Comparison of ENCODE assay signal across 27 cellular contexts in genomic region chr20:57567471-57568079, GRCh38. TPM values are rescaled to one million over a fixed set of nuclear protein-coding genes. Genes with fewer than 3 reads are reported as not detected.
"Had no signal": no experiment of that assay in that cellular context is flagged by ENCODE, and none has a peak within 500 bp of the region (broad histone marks: within the 10 kb centered on the region; RNA-seq: fewer than 3 reads in every experiment).

No MANE protein-coding gene starts in this region.

- H3K4me3 ChIP-seq: SK-N-MC had no signal

- H3K27ac ChIP-seq: SK-N-MC had no signal

- FAIRE-seq: astrocyte, TTC549 had no signal

- ATAC-seq: activated CD8-positive, alpha-beta memory T cell treated with anti-CD3 and anti-CD28 coated beads, Interleukin-2, amount 10 ng/mL, durations not matched to agents 7 days and 5 days; Right ventricle myocardium inferior; T-cell had no signal

- DNase-seq: activated B cell treated with CpG ODN at 0.5 μM for 24 hours; activated CD4-positive, alpha-beta T cell treated with anti-CD3 and anti-CD28 coated beads for 1 hour; activated CD4-positive, alpha-beta T cell treated with anti-CD3 and anti-CD28 coated beads, Interleukin-2, amount 10 ng/mL, durations not matched to agents 24 days and 14 days; activated CD4-positive, alpha-beta T cell treated with anti-CD3 and anti-CD28 coated beads, Interleukin-2, amount 50 U/mL, for 48 hours; activated CD8-positive, alpha-beta memory T cell treated with anti-CD3 and anti-CD28 coated beads, Interleukin-2, amount 10 ng/mL, durations not matched to agents 7 days and 5 days; activated effector memory CD4-positive, alpha-beta T cell treated with Interleukin-2 at 50 U/mL for 16 hours; activated naive CD4-positive, alpha-beta T cell; activated T-cell treated with anti-CD3 and anti-CD28 coated beads, Interleukin-2, amount 50 U/mL, for 24 hours; amniotic stem cell; MM.1S; NCI-H1105; NCI-H1436; NCI-H1694 treated with DMSO at 0.1 percent for 48 hours; NCI-H2029 treated with DMSO at 0.1 percent for 48 hours; NCI-H345; NCI-H510A; NCI-H526 treated with DMSO at 0.1 percent for 48 hours; NCI-H82; T-cell; T-helper 2 cell; T1000 had no signal

RNA-seq across cellular contexts. Expression of gene PCK1, which starts 6.7 kb away (rescaled TPM):
- total RNA-seq: activated B cell treated with CpG ODN at 0.5 μM for 24 hours; activated CD4-positive, alpha-beta T cell treated with anti-CD3 and anti-CD28 coated beads, Interleukin-2, amount 10 ng/mL, durations not matched to agents 24 days and 14 days; activated CD8-positive, alpha-beta memory T cell treated with anti-CD3 and anti-CD28 coated beads, Interleukin-2, amount 10 ng/mL, durations not matched to agents 7 days and 5 days; activated T-helper 1 cell treated with anti-CD3 and anti-CD28 coated beads, Interleukin-12 subunit alpha, Interleukin-12 subunit beta, Interleukin-2, Interleukin-4 antibody, amounts not matched to agents 30 ng/mL and 10 ng/mL and 1 ng/mL, durations not matched to agents 14 hours and 24 hours and 36 hours; astrocyte; RPMI7951 had no signal

RNA-seq across cellular contexts. Expression of gene CTCFL, which starts 42.6 kb away (rescaled TPM):
- total RNA-seq: activated B cell treated with CpG ODN at 0.5 μM for 24 hours; activated CD4-positive, alpha-beta T cell treated with anti-CD3 and anti-CD28 coated beads, Interleukin-2, amount 10 ng/mL, durations not matched to agents 24 days and 14 days; activated CD8-positive, alpha-beta memory T cell treated with anti-CD3 and anti-CD28 coated beads, Interleukin-2, amount 10 ng/mL, durations not matched to agents 7 days and 5 days; activated T-helper 1 cell treated with anti-CD3 and anti-CD28 coated beads, Interleukin-12 subunit alpha, Interleukin-12 subunit beta, Interleukin-2, Interleukin-4 antibody, amounts not matched to agents 30 ng/mL and 10 ng/mL and 1 ng/mL, durations not matched to agents 14 hours and 24 hours and 36 hours; astrocyte; Right ventricle myocardium inferior; RPMI7951 had no signal

RNA-seq across cellular contexts. Expression of gene ZBP1, which starts 52.7 kb away (rescaled TPM):
- total RNA-seq: astrocyte, RPMI7951 had no signal
